In genomic region chr9:98974554-98974953, GRCh38 we compare ENCODE assay signal across 12 cellular contexts. TPM values are rescaled to one million over a fixed set of nuclear protein-coding genes. Genes with fewer than 3 reads are reported as not detected.
DNase-seq lines count a peak whose midpoint lies in the region; ATAC-seq, FAIRE-seq and TF ChIP-seq lines count a peak whose summit lies in the region.
"Had no signal": no experiment of that assay in that cellular context is flagged by ENCODE, and none has a peak within 500 bp of the region (broad histone marks: within the 10 kb centered on the region; RNA-seq: fewer than 3 reads in every experiment).

No MANE protein-coding gene starts in this region.

- H3K79me2 ChIP-seq in PC-3 (ENCODE audit: low read length) (no peaks in the 10 kb centered on the region), keratinocyte (ENCODE audit: control insufficient read depth, insufficient read depth, low read length) (no peaks in the 10 kb centered on the region)

- H3K36me3 ChIP-seq in right atrium auricular region = no peaks in the 10 kb centered on the region
- H3K36me3 ChIP-seq in PC-3 (ENCODE audit: low read depth, low read length) = no peaks in the 10 kb centered on the region
- H3K36me3 ChIP-seq in keratinocyte (ENCODE audit: control insufficient read depth in 2 of 2, extremely low read depth in 1 of 2, insufficient read depth in 2 of 2, low read length in 2 of 2) = no peaks in the 10 kb centered on the region
- no peaks in the 10 kb centered on the region for H3K36me3 ChIP-seq in tibial nerve
- no peaks in the 10 kb centered on the region for H3K36me3 ChIP-seq in small intestine (ENCODE audit: control insufficient read depth in 2 of 2, insufficient read depth in 2 of 2, low read length in 2 of 2)
- H3K36me3 ChIP-seq: spleen had no signal

- H3K9ac ChIP-seq in PC-3 (ENCODE audit: low read length) = no peak overlapping the region
- H3K9ac ChIP-seq in keratinocyte (ENCODE audit: control insufficient read depth, extremely low read depth, insufficient read depth, low read length) = no peak overlapping the region

- BruUV-seq in PC-3 (replicated peaks; lab: Mats Ljungman, UMichigan) = no TSS peak

- DNase-seq in right atrium auricular region (ENCODE audit: low spot score) = no peak
- no peak for DNase-seq in cardiac septum (ENCODE audit: low spot score)
- no peak for DNase-seq in PC-3
- DNase-seq in keratinocyte (ENCODE audit: low read depth, low spot score) = no peak
- DNase-seq in tibial nerve (ENCODE audit: low spot score in 2 of 2) = no peak
- DNase-seq in NCI-H2171 treated with DMSO at 0.1 percent for 48 hours (lab: John Stamatoyannopoulos, UW) = no peak
- no peak for DNase-seq in small intestine
- no peak for DNase-seq in GOT3 (lab: John Stamatoyannopoulos, UW)

- H3K9me1 ChIP-seq in keratinocyte (ENCODE audit: control insufficient read depth, extremely low read depth, insufficient read depth, low read length) = no peaks in the 10 kb centered on the region

- no peaks in the 10 kb centered on the region for H3K27me3 ChIP-seq in right atrium auricular region
- H3K27me3 ChIP-seq in PC-3 (ENCODE audit: low read length) = no peaks in the 10 kb centered on the region
- peaks cover 28% of the 10 kb centered on the region for H3K27me3 ChIP-seq in keratinocyte (ENCODE audit: control insufficient read depth, extremely low read depth, insufficient read depth, low read length)
- no peaks in the 10 kb centered on the region for H3K27me3 ChIP-seq in tibial nerve
- no peaks in the 10 kb centered on the region for H3K27me3 ChIP-seq in small intestine (ENCODE audit: control insufficient read depth in 2 of 2, insufficient read depth in 2 of 2, low read length in 2 of 2)
- H3K27me3 ChIP-seq: testis had no signal

- TF ChIP-seq EP300 in tibial nerve (IDR thresholded peaks at IDR 0.05) = no peak

- H3K9me3 ChIP-seq in right atrium auricular region (no peaks in the 10 kb centered on the region), PC-3 (ENCODE audit: low read length) (no peaks in the 10 kb centered on the region), keratinocyte (ENCODE audit: control insufficient read depth, low read depth, low read length) (no peaks in the 10 kb centered on the region), tibial nerve (no peaks in the 10 kb centered on the region), small intestine (ENCODE audit: control insufficient read depth, low read depth) (no peaks in the 10 kb centered on the region)
- H3K9me3 ChIP-seq: spleen, testis had no signal

- FAIRE-seq in keratinocyte (lab: Jason Lieb, UNC) (no peak), small intestine (lab: Jason Lieb, UNC) (no peak)

- H3K4me2 ChIP-seq in PC-3 (ENCODE audit: low read length) (peak overlapping the region; percentile 83), keratinocyte (ENCODE audit: control insufficient read depth, extremely low read depth, insufficient read depth, low read depth, low read length) (peak overlapping the region; percentile 74)

- H3K4me1 ChIP-seq in right atrium auricular region (peaks cover 0 to 84% of the 10 kb centered on the region in 2 donors), PC-3 (ENCODE audit: insufficient read depth, low read length) (0 out of 2 replicates have a peak, but pooled peaks cover 3% of the 10 kb centered on the region), keratinocyte (ENCODE audit: control insufficient read depth, extremely low read depth, insufficient read depth, low read length) (peaks cover 7% of the 10 kb centered on the region), tibial nerve (peaks cover 0 to 90% (median 36%) of the 10 kb centered on the region in 4 donors), small intestine (ENCODE audit: control insufficient read depth in 2 of 2, insufficient read depth in 1 of 2, low read depth in 1 of 2, low read length in 1 of 2) (no peaks in the 10 kb centered on the region)

- H3K9me2 ChIP-seq in PC-3 (replicated peaks; ENCODE audit: low read length) = no peaks in the 10 kb centered on the region

- peak overlapping the region; percentile 67; the same call in 1 of the 2 replicates for H2AFZ ChIP-seq in PC-3 (ENCODE audit: low read length)
- H2AFZ ChIP-seq in keratinocyte (ENCODE audit: control insufficient read depth, low read length) = no peak overlapping the region

- TF ChIP-seq CTCF in right atrium auricular region (IDR thresholded peaks at IDR 0.05) (no peak), PC-3 (conservative IDR thresholded peaks at IDR 0.05; ENCODE audit: low read depth, low read length) (no peak), keratinocyte (optimal IDR thresholded peaks at IDR 0.05 in 1 of 3, IDR thresholded peaks at IDR 0.05 in 1 of 3, conservative IDR thresholded peaks at IDR 0.05 in 1 of 3; ENCODE audit: extremely low read depth in 1 of 3, insufficient read depth in 2 of 3, low read length in 3 of 3) (no peak), tibial nerve (IDR thresholded peaks at IDR 0.05) (no peak)

- no peak for TF ChIP-seq POLR2A in tibial nerve (IDR thresholded peaks at IDR 0.05)

- intact Hi-C loops in cardiac septum (cut with DNase I) = loop anchor here (2.0 kb wide), 3 partner anchors 24 to 114 kb away; no protein-coding TSS in a partner anchor
- intact Hi-C loops in PC-3 (cut with micrococcal nuclease) = no loop called here

- no peaks in the 10 kb centered on the region for H4K20me1 ChIP-seq in PC-3 (ENCODE audit: low read length)
- no peaks in the 10 kb centered on the region for H4K20me1 ChIP-seq in keratinocyte (ENCODE audit: control insufficient read depth, extremely low read depth, insufficient read depth, low read length)

- H3K27ac ChIP-seq in right atrium auricular region = peak overlapping the region; percentile 73 to 76
- H3K27ac ChIP-seq in PC-3 (ENCODE audit: low read length) = no peak overlapping the region
- H3K27ac ChIP-seq in keratinocyte (ENCODE audit: control insufficient read depth, insufficient read depth, low read length) = no peak overlapping the region
- H3K27ac ChIP-seq in tibial nerve = peak overlapping the region; percentile 79 to 93 (median 88)
- H3K27ac ChIP-seq in small intestine (ENCODE audit: low read depth in 1 of 2, low read length in 1 of 2) = no peak overlapping the region
- H3K27ac ChIP-seq: spleen had no signal

- H3K4me3 ChIP-seq in right atrium auricular region (peak overlapping the region in 1 of 2 donors; percentile 33), PC-3 (ENCODE audit: low read length) (no peak overlapping the region), keratinocyte (ENCODE audit: control insufficient read depth in 2 of 3, extremely low read depth in 1 of 3, insufficient read depth in 2 of 3, low read depth in 1 of 3, low read length in 3 of 3) (no peak overlapping the region), tibial nerve (peak overlapping the region in 1 of 4 donors; percentile 26), small intestine (ENCODE audit: low read depth in 1 of 2, low read length in 2 of 2) (no peak overlapping the region)

- POLR2A ChIA-PET in PC-3 (lab: Charles Lee; ENCODE audit: unreplicated experiment) = no interaction called here

- dilution Hi-C loops in keratinocyte (cut with MboI; ENCODE audit: extremely low pct_ligation_motif_present, low sequenced_read_pairs) = no loop called here

- CTCF ChIA-PET in PC-3 (lab: Charles Lee) = no interaction called here

- no peak; the same call in 1 of the 2 replicates for ATAC-seq in PC-3

- no peaks in the 10 kb centered on the region for H3F3A ChIP-seq in PC-3 (ENCODE audit: low read length, unreplicated experiment)

- WGBS in tibial nerve, 2 donors = 51 to 88% methylated on average over 1 to 9 of the region's 10 CpGs
- 39 to 60% (median 53%) methylated on average over 10 of the region's 10 CpGs for WGBS in small intestine, 3 donors

RNA-seq across cellular contexts. Expression of gene COL15A1, which starts 30.8 kb away (rescaled TPM):
- total RNA-seq in right atrium auricular region = 10 to 100 TPM; 22.4 to 38.2 TPM
- 49.4 TPM for total RNA-seq in cardiac septum
- total RNA-seq in PC-3 (2014; rRNA removed) = 0.04 and 0.86 TPM in 2 replicates
- polyA plus RNA-seq in keratinocyte = 0.01 TPM in 1 of 3 replicates, not detected in the others
- polyA plus RNA-seq in keratinocyte (2011; ENCODE audit: low read depth) = not detected
- polyA plus RNA-seq in keratinocyte (2011; cell fraction: cytosol; rRNA removed) = not detected in 2 replicates
- polyA plus RNA-seq in keratinocyte (2011; cell fraction: nucleus; rRNA removed) = not detected in 2 replicates
- polyA plus RNA-seq in keratinocyte (2012; ENCODE audit: low replicate concordance) = not detected in 2 replicates
- polyA minus RNA-seq in keratinocyte = not detected in 3 replicates
- not detected for polyA minus RNA-seq in keratinocyte (2011; cell fraction: cytosol; rRNA and poly(A)+ RNA removed)
- polyA minus RNA-seq in keratinocyte (2011; cell fraction: nucleus; rRNA and poly(A)+ RNA removed) = not detected in 2 replicates
- total RNA-seq in tibial nerve = 10 to 100 TPM; 25.8 to 55.3 (median 36.0) TPM
- polyA plus RNA-seq in small intestine = 1 to 10 TPM in 1 of 3 donors, under 1 TPM in 2; 0.22 to 4.2 (median 0.81) TPM
- total RNA-seq: activated T-helper 2 cell treated with anti-CD3 and anti-CD28 coated beads, Interferon-gamma antibody, Interleukin-2, Interleukin-4, amounts not matched to agents 10 μg/mL and 5 μg/mL and 100 μg/mL, durations not matched to agents 14 hours and 24 hours and 36 hours; lung microvascular endothelial cell had no signal

Comparison
In these comparisons a context has a peak if more than half of its experiments do, and no peak if none do; other contexts are left out.
1. H3K27ac ChIP-seq: peak in right atrium auricular region (2 of 2) and tibial nerve (4 of 4); none in PC-3 (single experiment), keratinocyte (single experiment) and small intestine (0 of 2).
2. RNA of gene COL15A1, which starts 30.8 kb away (total RNA-seq): 49.4 TPM in cardiac septum (single experiment), 22.4 to 38.2 TPM in right atrium auricular region and 25.8 to 55.3 TPM in tibial nerve; 0.04 to 0.86 TPM in PC-3; every median in the first group is over 10 times any median in the second.